In the genomic region with DNA sequence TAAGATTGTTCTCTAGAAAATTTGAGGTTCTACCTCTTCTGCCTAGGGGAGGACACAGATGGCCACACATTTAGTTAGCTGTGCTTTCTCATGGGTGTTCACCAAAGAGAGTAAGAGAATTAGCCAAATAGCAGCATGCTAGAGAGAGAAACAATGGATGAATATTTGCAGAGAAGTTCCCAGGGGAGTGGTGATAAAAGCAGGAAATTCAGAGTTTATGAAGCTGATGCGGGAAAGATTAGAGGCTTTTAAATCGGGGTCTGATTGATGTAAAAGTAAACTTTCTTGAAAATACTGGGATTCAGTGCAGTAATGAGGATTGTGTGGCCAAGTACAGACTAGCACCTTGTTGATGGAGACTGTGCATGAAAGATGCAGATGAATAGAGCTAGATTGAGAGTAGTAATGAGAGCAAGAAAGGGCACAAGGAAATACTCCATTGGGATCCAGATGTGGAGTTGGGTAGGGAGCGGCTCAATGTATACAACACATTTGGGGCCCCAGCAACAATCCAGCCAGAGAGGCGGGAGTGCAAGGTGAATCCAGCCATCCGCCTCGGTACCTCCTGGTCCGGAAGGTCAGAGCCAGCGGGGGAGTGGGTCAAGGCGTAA, we compare ENCODE assay signal across 11 cellular contexts. TPM values are rescaled to one million over a fixed set of nuclear protein-coding genes. Genes with fewer than 3 reads are reported as not detected.
A peak's percentile ranks its signal among the peaks of the same experiment; 100 is the strongest.
DNase-seq lines count a peak whose midpoint lies in the region; ATAC-seq and TF ChIP-seq lines count a peak whose summit lies in the region.
"Had no signal": no experiment of that assay in that cellular context is flagged by ENCODE, and none has a peak within 500 bp of the region (broad histone marks: within the 10 kb centered on the region; RNA-seq: fewer than 3 reads in every experiment).

No MANE protein-coding gene starts in this region.

- no peak overlapping the region for H4K8ac ChIP-seq in trophoblast cell (ENCODE audit: low read depth, low read length)

- peaks cover 76% of the 10 kb centered on the region for H3K27me3 Mint-ChIP-seq in T-helper 2 cell treated with Interferon-gamma antibody and Interleukin-4, amounts not matched to agents 5 μg/mL and 100 μg/mL, for 36 hours (ENCODE audit: low read depth)

- H3K9ac ChIP-seq in PC-3 (ENCODE audit: low read length): peak overlapping the region; percentile 85; the same call in 1 of the 2 replicates
- H3K9ac ChIP-seq in trophoblast cell (ENCODE audit: low read length): no peak overlapping the region

- H2BK120ac ChIP-seq in trophoblast cell (ENCODE audit: insufficient read depth, low read length, poor library complexity): no peak overlapping the region

- H3K36me3 ChIP-seq in PC-3 (ENCODE audit: low read depth, low read length) (no peaks in the 10 kb centered on the region), esophagus muscularis mucosa (peaks cover 0 to 24% (median 13%) of the 10 kb centered on the region in 4 donors), trophoblast cell (ENCODE audit: control insufficient read depth in 1 of 2, insufficient read depth in 2 of 2, low read length in 2 of 2) (no peaks in the 10 kb centered on the region)

- no peaks in the 10 kb centered on the region for H3F3A ChIP-seq in PC-3 (ENCODE audit: low read length, unreplicated experiment)

- H3K27ac ChIP-seq in PC-3 (ENCODE audit: low read length) (no peak overlapping the region), esophagus muscularis mucosa (replicated peaks in 1 of 4) (peak overlapping the region in 3 of 4 donors; percentile 48 to 68 (median 50)), trophoblast cell (ENCODE audit: low read depth, low read length) (no peak overlapping the region)
- H3K27ac ChIP-seq: A549 had no signal

- CTCF ChIA-PET in PC-3 (lab: Charles Lee): interaction anchor here (0.7 to 0.9 kb wide), 3 partner anchors 9 to 205 kb away, joined by 3 to 6 read pairs (median 3); a partner anchor contains a TSS

- BruUV-seq in PC-3 (replicated peaks; lab: Mats Ljungman, UMichigan): TSS peak; percentile 38

- no peak for TF ChIP-seq EP300 in esophagus muscularis mucosa (IDR thresholded peaks at IDR 0.05)

- no peaks in the 10 kb centered on the region for H3K9me3 Mint-ChIP-seq in T-helper 2 cell treated with Interferon-gamma antibody and Interleukin-4, amounts not matched to agents 5 μg/mL and 100 μg/mL, for 36 hours

- H2AFZ ChIP-seq in PC-3 (ENCODE audit: low read length) (peak overlapping the region; percentile 96), trophoblast cell (ENCODE audit: insufficient read depth, low read length, poor library complexity) (no peak overlapping the region)

- H3K4me3 Mint-ChIP-seq in T-helper 2 cell treated with Interferon-gamma antibody and Interleukin-4, amounts not matched to agents 5 μg/mL and 100 μg/mL, for 36 hours: peak overlapping the region; percentile 66

- H2BK12ac ChIP-seq in trophoblast cell (ENCODE audit: low read length): no peak overlapping the region

- POLR2A ChIA-PET in PC-3 (lab: Charles Lee; ENCODE audit: unreplicated experiment): interaction anchor here (0.5 to 0.7 kb wide), 3 partner anchors 9 to 527 kb away, joined by 3 to 8 read pairs (median 3); a partner anchor contains a TSS

- peaks cover 12% of the 10 kb centered on the region for H3K4me1 Mint-ChIP-seq in T-helper 2 cell treated with Interferon-gamma antibody and Interleukin-4, amounts not matched to agents 5 μg/mL and 100 μg/mL, for 36 hours (ENCODE audit: low read depth)

- H3K4ac ChIP-seq in trophoblast cell (ENCODE audit: low read depth, low read length): no peak overlapping the region

- no peaks in the 10 kb centered on the region for H3K9me2 ChIP-seq in PC-3 (replicated peaks; ENCODE audit: low read length)

- H3K4me1 ChIP-seq in PC-3 (ENCODE audit: insufficient read depth, low read length) (peaks cover 30% of the 10 kb centered on the region), esophagus muscularis mucosa (peaks cover 47 to 52% (median 50%) of the 10 kb centered on the region in 4 donors), trophoblast cell (ENCODE audit: control insufficient read depth in 1 of 2, insufficient read depth in 2 of 2, low read length in 2 of 2) (peaks cover 30% of the 10 kb centered on the region in 2 experiments)

- H3K4me2 ChIP-seq in PC-3 (ENCODE audit: low read length): peak overlapping the region; percentile 99
- H3K4me2 ChIP-seq in trophoblast cell (ENCODE audit: low read length): peak overlapping the region; percentile 92
- H3K4me2 ChIP-seq: A549 had no signal

- no peaks in the 10 kb centered on the region for H3K79me1 ChIP-seq in trophoblast cell (ENCODE audit: low read length)

- intact Hi-C loops in PC-3 (cut with micrococcal nuclease): loop anchor here (5.0 kb wide), 1 partner anchor 42 kb away; no protein-coding TSS in a partner anchor
- intact Hi-C loops in esophagus muscularis mucosa (cut with DNase I): no loop called here

- no peak overlapping the region for H4K12ac ChIP-seq in trophoblast cell (ENCODE audit: low read depth, low read length)

- 0 out of 2 replicates have a peak, but pooled peaks cover 4% of the 10 kb centered on the region for H3K79me2 ChIP-seq in PC-3 (ENCODE audit: low read length)
- H3K79me2 ChIP-seq in trophoblast cell (ENCODE audit: control insufficient read depth, insufficient read depth, low read length, poor library complexity): no peaks in the 10 kb centered on the region

- no peak overlapping the region for H3K23ac ChIP-seq in trophoblast cell (ENCODE audit: low read length)

- no peaks in the 10 kb centered on the region for H3K27me3 ChIP-seq in PC-3 (ENCODE audit: low read length)
- peaks cover 0 to 74% (median 17%) of the 10 kb centered on the region in 4 donors for H3K27me3 ChIP-seq in esophagus muscularis mucosa
- H3K27me3 ChIP-seq in trophoblast cell (ENCODE audit: insufficient read depth, low read length): peaks cover 63% of the 10 kb centered on the region
- H3K27me3 ChIP-seq: MG63 had no signal

- DNase-seq in T-helper 2 cell treated with Interferon-gamma antibody and Interleukin-4, amounts not matched to agents 5 μg/mL and 100 μg/mL, for 36 hours (ENCODE audit: low spot score): no peak
- no peak for DNase-seq in T-helper 2 cell
- no peak for DNase-seq in PC-3
- DNase-seq in esophagus muscularis mucosa (ENCODE audit: extremely low spot score): no peak
- DNase-seq in trophoblast cell: no peak
- DNase-seq in HK-2 (ENCODE audit: unreplicated experiment): no peak
- no peak for DNase-seq in NCI-H345 treated with DMSO at 0.1 percent for 48 hours (lab: John Stamatoyannopoulos, UW; ENCODE audit: unreplicated experiment)
- DNase-seq: MG63 had no signal

- H3K4me3 ChIP-seq in PC-3 (ENCODE audit: low read length) (peak overlapping the region; percentile 87), esophagus muscularis mucosa (peak overlapping the region; percentile 58 to 67 (median 58)), trophoblast cell (ENCODE audit: low read depth, low read length) (no peak overlapping the region)
- H3K4me3 ChIP-seq: A549, MG63 had no signal

- H2BK5ac ChIP-seq in trophoblast cell (ENCODE audit: low read depth, low read length, poor library complexity): no peak overlapping the region

- no peak overlapping the region for H2AK5ac ChIP-seq in trophoblast cell (ENCODE audit: low read length)

- H3K27ac Mint-ChIP-seq in T-helper 2 cell treated with Interferon-gamma antibody and Interleukin-4, amounts not matched to agents 5 μg/mL and 100 μg/mL, for 36 hours: peak overlapping the region; percentile 10

- H3K9me3 ChIP-seq in PC-3 (ENCODE audit: low read length) (no peaks in the 10 kb centered on the region), esophagus muscularis mucosa (no peaks in the 10 kb centered on the region), trophoblast cell (ENCODE audit: insufficient read depth, low read depth, low read length) (peaks cover 5% of the 10 kb centered on the region)
- H3K9me3 ChIP-seq: A549, MG63 had no signal

- TF ChIP-seq POLR2A in esophagus muscularis mucosa (IDR thresholded peaks at IDR 0.05; ENCODE audit: low read depth): no peak

- peaks cover 9% of the 10 kb centered on the region for H3K36me3 Mint-ChIP-seq in T-helper 2 cell treated with Interferon-gamma antibody and Interleukin-4, amounts not matched to agents 5 μg/mL and 100 μg/mL, for 36 hours (ENCODE audit: low read depth)

- no peaks in the 10 kb centered on the region for H4K20me1 ChIP-seq in PC-3 (ENCODE audit: low read length)

- no peak overlapping the region for H3K14ac ChIP-seq in trophoblast cell (ENCODE audit: low read length)

- no peak overlapping the region for H3K18ac ChIP-seq in trophoblast cell (ENCODE audit: low read length)

- TF ChIP-seq CTCF in PC-3 (conservative IDR thresholded peaks at IDR 0.05; ENCODE audit: low read depth, low read length) (no peak), esophagus muscularis mucosa (IDR thresholded peaks at IDR 0.05) (no peak)

- ATAC-seq in PC-3 (no peak; the same call in 1 of the 2 replicates), GM21825 (IDR thresholded peaks at IDR 0.05; ENCODE audit: unreplicated experiment) (no peak)
- ATAC-seq: A549 had no signal

- no peak overlapping the region for H4K91ac ChIP-seq in trophoblast cell (ENCODE audit: low read depth, low read length)

- 66% methylated on average over 9 of the region's 9 CpGs for WGBS in esophagus muscularis mucosa
- no CpG with 5 or more reads among the region's 9 CpGs for WGBS in trophoblast cell (ENCODE audit: extremely low coverage, insufficient coverage, insufficient read length)

RNA-seq across cellular contexts. Expression of a gene that starts 8.8 kb away (rescaled TPM):
- total RNA-seq in PC-3 (2014; rRNA removed) (3.6 and 6.3 TPM in 2 replicates), esophagus muscularis mucosa (1 to 10 TPM; 1.8 to 5.1 (median 4.2) TPM)
- polyA plus RNA-seq in trophoblast cell (2013): 0.19 and 0.29 TPM in 2 replicates
- total RNA-seq: skeletal muscle tissue had no signal

RNA-seq across cellular contexts. Expression of a gene that starts 34.1 kb away (rescaled TPM):
- total RNA-seq in PC-3 (2014; rRNA removed) (128 and 160 TPM in 2 replicates), esophagus muscularis mucosa (100 to 1,000 TPM in 3 of 4 donors, 10 to 100 TPM in 1; 98.7 to 137 (median 130) TPM)
- polyA plus RNA-seq in trophoblast cell (2013): 82.1 and 86.6 TPM in 2 replicates

Comparison
In these comparisons a context has a peak if more than half of its experiments do, and no peak if none do; other contexts are left out.
1. H3K27ac ChIP-seq: peak in esophagus muscularis mucosa (3 of 4); none in PC-3 (single experiment) and trophoblast cell (single experiment).